18 cellular contexts compared by ENCODE assay signal in the genomic region with DNA sequence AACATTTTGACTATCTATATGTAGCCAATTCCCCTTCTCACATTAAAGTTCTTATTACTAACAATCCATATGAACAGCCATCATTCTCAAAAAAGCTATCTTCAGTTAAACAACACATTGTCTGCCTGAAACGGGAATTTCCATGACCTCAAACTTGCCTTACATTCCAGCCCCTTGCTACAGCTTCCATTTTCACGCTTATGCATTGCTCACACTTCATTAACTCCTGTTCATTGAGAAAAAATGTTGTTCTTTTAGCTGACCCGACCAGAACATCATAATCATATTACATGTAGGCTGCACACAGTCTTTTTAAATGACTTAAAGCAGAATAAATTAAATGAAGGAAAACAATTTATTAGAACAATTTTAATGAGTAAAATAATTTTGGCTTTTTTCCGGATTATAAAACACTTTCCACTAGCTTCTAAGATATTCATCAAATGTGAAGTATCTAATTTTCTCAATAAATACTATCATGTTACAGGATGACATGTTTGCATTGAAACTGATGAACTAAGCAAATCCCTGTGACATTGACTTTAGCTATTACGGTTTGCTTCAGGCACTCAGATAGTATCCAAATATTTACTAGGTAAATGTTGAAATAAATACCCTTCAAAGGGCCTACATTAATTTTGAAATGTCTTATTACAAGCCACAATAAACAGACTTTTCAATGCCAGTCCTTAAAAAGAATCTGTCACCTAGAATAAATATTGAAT. TPM values are rescaled to one million over a fixed set of nuclear protein-coding genes. Genes with fewer than 3 reads are reported as not detected.
DNase-seq lines count a peak whose midpoint lies in the region; ATAC-seq and TF ChIP-seq lines count a peak whose summit lies in the region.
"Had no signal": no experiment of that assay in that cellular context is flagged by ENCODE, and none has a peak within 500 bp of the region (broad histone marks: within the 10 kb centered on the region; RNA-seq: fewer than 3 reads in every experiment).

No MANE protein-coding gene starts in this region.

- in situ Hi-C loops in astrocyte of the spinal cord (cut with HindIII; ENCODE audit: low sequenced_read_pairs) = no loop called here

- no peaks in the 10 kb centered on the region for H3K36me3 ChIP-seq in A673 (ENCODE audit: insufficient read depth, low read length, poor library complexity, severe bottlenecking)
- H3K36me3 ChIP-seq: upper lobe of right lung had no signal

- CTCF ChIA-PET in A673 (lab: Charles Lee) = no interaction called here

- H3K27me3 ChIP-seq in A673 (replicated peaks; ENCODE audit: insufficient read depth, low read depth, low read length, poor library complexity) = no peaks in the 10 kb centered on the region
- no peaks in the 10 kb centered on the region for H3K27me3 ChIP-seq in right cardiac atrium (ENCODE audit: control insufficient read depth, insufficient read depth)
- H3K27me3 ChIP-seq: upper lobe of right lung had no signal

- peak; percentile 33 for DNase-seq in A673 (ENCODE audit: low spot score)
- DNase-seq in astrocyte of the spinal cord (ENCODE audit: low read depth, low spot score) = peak; percentile 73
- DNase-seq in left kidney (ENCODE audit: low read depth, low spot score) = peak; percentile 70
- DNase-seq in right cardiac atrium = no peak
- DNase-seq: activated CD8-positive, alpha-beta memory T cell treated with anti-CD3 and anti-CD28 coated beads for 24 hours; COR-L47; cortex of kidney; KBM-7; left cardiac atrium; stimulated activated naive CD4-positive, alpha-beta T cell treated with Interleukin-2 at 50 U/mL for 16 hours; T-cell; upper lobe of right lung had no signal

- H3K9me3 ChIP-seq in A673 (ENCODE audit: low read depth, low read length, poor library complexity, severe bottlenecking) (no peaks in the 10 kb centered on the region), right cardiac atrium (ENCODE audit: control insufficient read depth, low read length) (no peaks in the 10 kb centered on the region)
- H3K9me3 ChIP-seq: upper lobe of right lung had no signal

- H3K4me3 ChIP-seq in A673 (ENCODE audit: low read depth, low read length, poor library complexity, severe bottlenecking) = no peak overlapping the region
- H3K4me3 ChIP-seq in astrocyte of the spinal cord (ENCODE audit: low read depth, low read length) = no peak overlapping the region
- H3K4me3 ChIP-seq in right cardiac atrium (ENCODE audit: low read length) = no peak overlapping the region
- H3K4me3 ChIP-seq: upper lobe of right lung had no signal

- TF ChIP-seq RAD21 in Ishikawa (IDR thresholded peaks at IDR 0.05; ENCODE audit: low read depth) = 0 out of 2 replicates have a peak, but pooled peaks have one; percentile 10

- TF ChIP-seq EP300 in Ishikawa (IDR thresholded peaks at IDR 0.05; ENCODE audit: borderline replicate concordance) = peak; percentile 82

- H3K4me1 ChIP-seq in A673 (ENCODE audit: insufficient read depth, low read length, poor library complexity, severe bottlenecking) (peaks cover 15% of the 10 kb centered on the region), right cardiac atrium (ENCODE audit: control insufficient read depth, insufficient read depth, low read length) (peaks cover 4% of the 10 kb centered on the region)
- H3K4me1 ChIP-seq: upper lobe of right lung had no signal

- POLR2A ChIA-PET in A673 (lab: Charles Lee; ENCODE audit: low non-redundant PET) = interaction anchor here (0.6 kb wide), 1 partner anchor 282 kb away, joined by 3 read pairs; no protein-coding TSS in a partner anchor

- TF ChIP-seq CTCF in A673 (conservative IDR thresholded peaks at IDR 0.05; ENCODE audit: low read depth, low read length) (no peak), astrocyte of the spinal cord (IDR thresholded peaks at IDR 0.05; ENCODE audit: low read depth, low read length) (no peak)

- BruUV-seq in A673 (replicated peaks; lab: Mats Ljungman, UMichigan) = no TSS peak

- intact Hi-C loops in A673 (cut with micrococcal nuclease; ENCODE audit: unreplicated experiment) (no loop called here), right cardiac atrium (cut with DNase I) (no loop called here)

- H3K27ac ChIP-seq in A673 (ENCODE audit: low read depth, low read length, poor library complexity, severe bottlenecking) (no peak overlapping the region), right cardiac atrium (ENCODE audit: low read length) (no peak overlapping the region)
- H3K27ac ChIP-seq: upper lobe of right lung had no signal

- ATAC-seq in HG02763 (IDR thresholded peaks at IDR 0.05; ENCODE audit: unreplicated experiment) (no peak), GM18909 (IDR thresholded peaks at IDR 0.05; ENCODE audit: poor library complexity, unreplicated experiment) (no peak), right cardiac atrium (no peak), GM19324 (IDR thresholded peaks at IDR 0.05; ENCODE audit: low FRiP score, unreplicated experiment) (no peak)
- ATAC-seq: activated T-helper 17 cell treated with anti-CD3 and anti-CD28 coated beads, Interleukin-2, amount 50 U/mL, for 72 hours; esophagus mucosa; left cardiac atrium; T-cell; upper lobe of right lung had no signal

- WGBS in right cardiac atrium = 87% methylated on average over 5 of the region's 5 CpGs

TF ChIP-seq in Ishikawa, 13 proteins besides CTCF, POLR2A, EP300 and RAD21:
- TF ChIP-seq ZBTB7A (IDR thresholded peaks at IDR 0.05; ENCODE audit: low read depth) = no peak
- TF ChIP-seq, protein P1, sequence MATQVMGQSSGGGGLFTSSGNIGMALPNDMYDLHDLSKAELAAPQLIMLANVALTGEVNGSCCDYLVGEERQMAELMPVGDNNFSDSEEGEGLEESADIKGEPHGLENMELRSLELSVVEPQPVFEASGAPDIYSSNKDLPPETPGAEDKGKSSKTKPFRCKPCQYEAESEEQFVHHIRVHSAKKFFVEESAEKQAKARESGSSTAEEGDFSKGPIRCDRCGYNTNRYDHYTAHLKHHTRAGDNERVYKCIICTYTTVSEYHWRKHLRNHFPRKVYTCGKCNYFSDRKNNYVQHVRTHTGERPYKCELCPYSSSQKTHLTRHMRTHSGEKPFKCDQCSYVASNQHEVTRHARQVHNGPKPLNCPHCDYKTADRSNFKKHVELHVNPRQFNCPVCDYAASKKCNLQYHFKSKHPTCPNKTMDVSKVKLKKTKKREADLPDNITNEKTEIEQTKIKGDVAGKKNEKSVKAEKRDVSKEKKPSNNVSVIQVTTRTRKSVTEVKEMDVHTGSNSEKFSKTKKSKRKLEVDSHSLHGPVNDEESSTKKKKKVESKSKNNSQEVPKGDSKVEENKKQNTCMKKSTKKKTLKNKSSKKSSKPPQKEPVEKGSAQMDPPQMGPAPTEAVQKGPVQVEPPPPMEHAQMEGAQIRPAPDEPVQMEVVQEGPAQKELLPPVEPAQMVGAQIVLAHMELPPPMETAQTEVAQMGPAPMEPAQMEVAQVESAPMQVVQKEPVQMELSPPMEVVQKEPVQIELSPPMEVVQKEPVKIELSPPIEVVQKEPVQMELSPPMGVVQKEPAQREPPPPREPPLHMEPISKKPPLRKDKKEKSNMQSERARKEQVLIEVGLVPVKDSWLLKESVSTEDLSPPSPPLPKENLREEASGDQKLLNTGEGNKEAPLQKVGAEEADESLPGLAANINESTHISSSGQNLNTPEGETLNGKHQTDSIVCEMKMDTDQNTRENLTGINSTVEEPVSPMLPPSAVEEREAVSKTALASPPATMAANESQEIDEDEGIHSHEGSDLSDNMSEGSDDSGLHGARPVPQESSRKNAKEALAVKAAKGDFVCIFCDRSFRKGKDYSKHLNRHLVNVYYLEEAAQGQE (IDR thresholded peaks at IDR 0.05; ENCODE audit: low read depth) = no peak
- peak; percentile 37; the same call in 1 of the 2 replicates for TF ChIP-seq NFIC (IDR thresholded peaks at IDR 0.05)
- peak; percentile 57; the same call in 1 of the 2 replicates for TF ChIP-seq YY1 (IDR thresholded peaks at IDR 0.05; ENCODE audit: low read depth)
- TF ChIP-seq CREB1 (IDR thresholded peaks at IDR 0.05; ENCODE audit: low read depth) = no peak
- 0 out of 2 replicates have a peak, but pooled peaks have one; percentile 45 for TF ChIP-seq FOXM1 (IDR thresholded peaks at IDR 0.05; ENCODE audit: borderline replicate concordance, low read depth)
- TF ChIP-seq, protein P2, sequence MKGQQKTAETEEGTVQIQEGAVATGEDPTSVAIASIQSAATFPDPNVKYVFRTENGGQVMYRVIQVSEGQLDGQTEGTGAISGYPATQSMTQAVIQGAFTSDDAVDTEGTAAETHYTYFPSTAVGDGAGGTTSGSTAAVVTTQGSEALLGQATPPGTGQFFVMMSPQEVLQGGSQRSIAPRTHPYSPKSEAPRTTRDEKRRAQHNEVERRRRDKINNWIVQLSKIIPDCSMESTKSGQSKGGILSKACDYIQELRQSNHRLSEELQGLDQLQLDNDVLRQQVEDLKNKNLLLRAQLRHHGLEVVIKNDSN (IDR thresholded peaks at IDR 0.05) = no peak
- peak; percentile 94 for TF ChIP-seq TEAD4 (IDR thresholded peaks at IDR 0.05)
- no peak for TF ChIP-seq EGR1 (IDR thresholded peaks at IDR 0.05)
- no peak for TF ChIP-seq TAF1 (IDR thresholded peaks at IDR 0.05; ENCODE audit: low read depth)
- TF ChIP-seq TCF12 (IDR thresholded peaks at IDR 0.05; ENCODE audit: low read depth) = peak; percentile 75
- TF ChIP-seq, protein P3, sequence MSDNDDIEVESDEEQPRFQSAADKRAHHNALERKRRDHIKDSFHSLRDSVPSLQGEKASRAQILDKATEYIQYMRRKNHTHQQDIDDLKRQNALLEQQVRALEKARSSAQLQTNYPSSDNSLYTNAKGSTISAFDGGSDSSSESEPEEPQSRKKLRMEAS (IDR thresholded peaks at IDR 0.05) = peak; percentile 50; the same call in 1 of the 2 replicates
- TF ChIP-seq CEBPB (IDR thresholded peaks at IDR 0.05) = no peak

RNA-seq across cellular contexts. Expression of a gene that starts 49.9 kb away (rescaled TPM):
- total RNA-seq in A673 (2021) (19.6 and 21.7 TPM in 2 replicates), right cardiac atrium (1 to 10 TPM; 1.7 to 4.1 (median 3.0) TPM)
- polyA plus RNA-seq in right cardiac atrium = 4.1 TPM
- total RNA-seq: activated T-helper 17 cell treated with anti-CD3 and anti-CD28 coated beads, Interleukin-2, amount 50 U/mL, for 72 hours had no signal

Comparison
In these comparisons a context has a peak if more than half of its experiments do, and no peak if none do; other contexts are left out.
1. DNase-seq: peak in A673 (single experiment), astrocyte of the spinal cord (single experiment) and left kidney (single experiment); none in right cardiac atrium (0 of 3).